ENCODE assay signal across 10 cellular contexts in the genomic region with DNA sequence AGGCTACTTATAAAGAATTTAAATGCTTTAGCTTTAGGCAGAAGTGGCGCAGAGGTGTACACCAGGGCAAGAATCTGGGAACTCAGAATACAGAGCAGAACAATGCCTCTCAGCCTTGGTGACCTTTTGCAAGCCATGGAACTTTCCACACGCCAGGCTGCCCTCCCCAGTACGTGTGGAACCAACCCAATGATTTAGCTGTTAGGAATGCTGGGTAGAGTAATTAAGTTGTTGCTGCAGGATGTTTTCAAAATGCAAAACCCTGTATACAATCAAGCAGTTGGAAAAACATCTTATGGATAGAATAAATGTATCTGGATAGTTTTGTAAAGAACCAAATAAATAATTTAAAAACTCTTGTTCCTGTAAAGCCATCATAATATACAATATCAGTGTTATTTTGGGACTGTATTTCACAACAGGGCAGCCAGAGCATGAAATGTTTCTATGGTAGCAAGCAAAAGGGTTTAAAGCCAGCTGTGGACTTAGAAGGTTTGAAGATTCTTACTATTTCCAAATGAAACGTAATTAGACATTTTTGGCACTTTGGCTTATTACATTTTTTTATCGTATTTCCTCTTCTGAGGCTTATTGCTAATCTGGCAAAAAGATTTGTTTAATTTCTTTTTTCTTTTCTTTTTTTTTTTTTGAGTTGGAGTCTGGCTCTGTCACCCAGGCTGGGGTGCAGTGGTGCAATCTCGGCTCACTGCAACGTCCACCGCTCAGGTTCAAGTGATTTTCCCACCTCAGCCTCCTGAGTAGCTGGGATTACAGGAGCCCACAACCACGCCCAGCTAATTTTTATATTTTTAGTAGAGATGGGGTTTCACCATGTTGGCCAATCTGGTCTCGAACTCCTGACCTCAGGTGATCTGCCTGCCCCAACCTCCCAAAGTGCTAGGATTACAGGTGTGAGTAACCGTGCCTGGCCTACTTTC. TPM values are rescaled to one million over a fixed set of nuclear protein-coding genes. Genes with fewer than 3 reads are reported as not detected.
DNase-seq lines count a peak whose midpoint lies in the region; ATAC-seq, FAIRE-seq and TF ChIP-seq lines count a peak whose summit lies in the region.
"Had no signal": no experiment of that assay in that cellular context is flagged by ENCODE, and none has a peak within 500 bp of the region (broad histone marks: within the 10 kb centered on the region; RNA-seq: fewer than 3 reads in every experiment).

No MANE protein-coding gene starts in this region.

- FAIRE-seq in GM12891 (lab: Jason Lieb, UNC), result no peak
- FAIRE-seq: GM12878 had no signal

- H3K4me3 ChIP-seq in brain microvascular endothelial cell (ENCODE audit: low read depth, low read length), result no peak overlapping the region
- H3K4me3 ChIP-seq in skeletal muscle satellite cell (ENCODE audit: low read length), result no peak overlapping the region
- H3K4me3 ChIP-seq: GM12878 had no signal

- peak overlapping the region; percentile 8 for H3K9ac ChIP-seq in skeletal muscle satellite cell (ENCODE audit: low read depth, low read length)

- peaks cover 13% of the 10 kb centered on the region for H3K4me1 ChIP-seq in skeletal muscle satellite cell (ENCODE audit: control insufficient read depth, insufficient read depth, low read length)

- no peak for TF ChIP-seq CTCF in brain microvascular endothelial cell (IDR thresholded peaks at IDR 0.05; ENCODE audit: low read depth, low read length, missing control alignments)

- no peaks in the 10 kb centered on the region for H3K9me3 ChIP-seq in skeletal muscle satellite cell (replicated peaks; ENCODE audit: low read length)

- ATAC-seq in GM18861 (IDR thresholded peaks at IDR 0.05; ENCODE audit: unreplicated experiment) (no peak), HG03342 (IDR thresholded peaks at IDR 0.05; ENCODE audit: unreplicated experiment) (no peak)
- ATAC-seq: activated CD4-positive, alpha-beta T cell treated with anti-CD3 and anti-CD28 coated beads for 36 hours; GM12878 had no signal

- in situ Hi-C loops in brain microvascular endothelial cell (cut with HindIII; ENCODE audit: low pct_ligation_motif_present, low sequenced_read_pairs), result no loop called here

- H3K27me3 ChIP-seq in brain microvascular endothelial cell (replicated peaks) (no peaks in the 10 kb centered on the region), skeletal muscle satellite cell (ENCODE audit: control insufficient read depth, insufficient read depth, low read length) (no peaks in the 10 kb centered on the region)

- no peak overlapping the region for H3K27ac ChIP-seq in brain microvascular endothelial cell

- DNase-seq in HS-27A (ENCODE audit: low read depth), result peak; percentile 15
- peak; percentile 62 for DNase-seq in brain microvascular endothelial cell
- peak; percentile 96 for DNase-seq in islet precursor cell
- DNase-seq in DMS114 treated with DMSO at 0.1 percent for 48 hours (lab: John Stamatoyannopoulos, UW; ENCODE audit: unreplicated experiment), result no peak
- no peak for DNase-seq in GM12891 (ENCODE audit: insufficient read length, low spot score)
- DNase-seq: activated CD4-positive, alpha-beta T cell treated with anti-CD3 and anti-CD28 coated beads for 36 hours had no signal

- H3K36me3 ChIP-seq in brain microvascular endothelial cell (replicated peaks) (no peaks in the 10 kb centered on the region), skeletal muscle satellite cell (ENCODE audit: insufficient read depth, low read length) (no peaks in the 10 kb centered on the region)

- peak overlapping the region; percentile 43 for H3K4me2 ChIP-seq in skeletal muscle satellite cell (ENCODE audit: low read length)

- TF ChIP-seq POLR2A in GM12891 (IDR thresholded peaks at IDR 0.05; ENCODE audit: low read depth, low read length), result no peak

TF ChIP-seq in GM12891, 5 proteins besides CTCF, POLR2A, EP300 and RAD21:
- no peak for TF ChIP-seq POU2F2 (IDR thresholded peaks at IDR 0.05; ENCODE audit: low read depth, low read length)
- TF ChIP-seq POLR2AphosphoS5 (IDR thresholded peaks at IDR 0.05; ENCODE audit: low read depth, low read length), result no peak
- TF ChIP-seq TAF1 (IDR thresholded peaks at IDR 0.05; ENCODE audit: low read depth, low read length), result no peak
- TF ChIP-seq SPI1 (IDR thresholded peaks at IDR 0.05; ENCODE audit: low read depth, low read length), result no peak

RNA-seq across cellular contexts. Expression of a gene that starts 19.6 kb away (rescaled TPM):
- total RNA-seq in skeletal muscle satellite cell (2012; rRNA removed), result 1.0 TPM in 1 of 2 replicates, not detected in the other
- polyA plus RNA-seq in GM12891 (2012; ENCODE audit: low read depth, missing spikeins), result 0.12 TPM

RNA-seq across cellular contexts. Expression of a gene that starts 28.8 kb away (rescaled TPM):
- 0.76 and 1.3 TPM in 2 replicates for total RNA-seq in skeletal muscle satellite cell (2012; rRNA removed)
- polyA plus RNA-seq in GM12891 (2012; ENCODE audit: low read depth, missing spikeins), result 0.27 TPM

Comparison
In these comparisons a context has a peak if more than half of its experiments do, and no peak if none do; other contexts are left out.
1. DNase-seq: peak in HS-27A (single experiment), brain microvascular endothelial cell (single experiment) and islet precursor cell (single experiment); none in DMS114 treated with DMSO at 0.1 percent for 48 hours (single experiment) and GM12891 (single experiment).